ENCODE assay signal across 14 cellular contexts in genomic region chr4:85761803-85762202, GRCh38.
DNase-seq lines count a peak whose midpoint lies in the region; ATAC-seq and TF ChIP-seq lines count a peak whose summit lies in the region.
"Had no signal": no experiment of that assay in that cellular context is flagged by ENCODE, and none has a peak within 500 bp of the region (broad histone marks: within the 10 kb centered on the region; RNA-seq: fewer than 3 reads in every experiment).

No MANE protein-coding gene starts in this region.

- TF ChIP-seq CTCF in coronary artery (IDR thresholded peaks at IDR 0.05) (no peak), sigmoid colon (IDR thresholded peaks at IDR 0.05) (no peak)

- H3K4me1 ChIP-seq in sigmoid colon = peaks cover 0 to 16% (median 11%) of the 10 kb centered on the region in 4 donors

- no peaks in the 10 kb centered on the region for H3K9me3 ChIP-seq in sigmoid colon

- POLR2A ChIA-PET in activated CD4-positive, alpha-beta T cell treated with anti-CD3 and anti-CD28 coated beads for 36 hours (lab: Charles Lee) = no interaction called here

- H3K4me3 ChIP-seq in coronary artery = no peak overlapping the region
- no peak overlapping the region for H3K4me3 ChIP-seq in sigmoid colon
- H3K4me3 ChIP-seq: PC-9 had no signal

- no peaks in the 10 kb centered on the region for H3K36me3 Mint-ChIP-seq in activated naive CD4-positive, alpha-beta T cell treated with anti-CD3 and anti-CD28 coated beads, Interleukin-2, amount 50 U/mL, for 72 hours
- no peaks in the 10 kb centered on the region for H3K36me3 Mint-ChIP-seq in activated CD4-positive, alpha-beta T cell treated with anti-CD3 and anti-CD28 coated beads for 36 hours (ENCODE audit: low read depth)
- H3K36me3 Mint-ChIP-seq: CD4-positive, alpha-beta memory T cell; naive thymus-derived CD8-positive, alpha-beta T cell had no signal

- WGBS in sigmoid colon, 2 donors = 25 to 61% methylated on average over 3 of the region's 3 CpGs

- H3K36me3 ChIP-seq in sigmoid colon = no peaks in the 10 kb centered on the region

- intact Hi-C loops in sigmoid colon (cut with DNase I) = no loop called here
- intact Hi-C loops in activated CD4-positive, alpha-beta T cell treated with anti-CD3 and anti-CD28 coated beads for 36 hours (cut with DNase I, micrococcal nuclease) = no loop called here

- H3K27me3 Mint-ChIP-seq in activated CD4-positive, alpha-beta T cell treated with anti-CD3 and anti-CD28 coated beads for 36 hours = no peaks in the 10 kb centered on the region
- H3K27me3 Mint-ChIP-seq: CD4-positive, alpha-beta memory T cell; naive thymus-derived CD8-positive, alpha-beta T cell had no signal

- DNase-seq in HCEC 1CT = peak; percentile 57
- DNase-seq in coronary artery (ENCODE audit: low spot score) = no peak
- DNase-seq in iris pigment epithelial cell (ENCODE audit: low read depth) = peak; percentile 96
- peak; percentile 69 for DNase-seq in sigmoid colon
- no peak for DNase-seq in activated naive CD4-positive, alpha-beta T cell treated with anti-CD3 and anti-CD28 coated beads, Interleukin-2, amount 50 U/mL, for 72 hours (ENCODE audit: low spot score in 2 of 2)
- DNase-seq in activated CD4-positive, alpha-beta T cell treated with anti-CD3 and anti-CD28 coated beads for 36 hours = no peak
- no peak for DNase-seq in iPS-NIHi7 (ENCODE audit: extremely low spot score)
- no peak for DNase-seq in NK-92 treated with Interleukin-12 subunit alpha and Interleukin-12 subunit beta, amount 100 ng/mL, for 24 hours (lab: John Stamatoyannopoulos, UW)
- DNase-seq: CD4-positive, alpha-beta memory T cell; endodermal cell; naive thymus-derived CD8-positive, alpha-beta T cell; PC-9; stimulated activated CD4-positive, alpha-beta T cell treated with anti-CD3 and anti-CD28 coated beads, Interleukin-1b, Interleukin-23, amount 100 ng/mL, for 48 hours; T1000 had no signal

- peaks cover 6 to 9% of the 10 kb centered on the region in 2 donors for H3K9me3 Mint-ChIP-seq in activated naive CD4-positive, alpha-beta T cell treated with anti-CD3 and anti-CD28 coated beads, Interleukin-2, amount 50 U/mL, for 72 hours
- H3K9me3 Mint-ChIP-seq in activated CD4-positive, alpha-beta T cell treated with anti-CD3 and anti-CD28 coated beads for 36 hours (ENCODE audit: low read depth) = no peaks in the 10 kb centered on the region

- peak overlapping the region; percentile 9 to 68 for H3K27ac ChIP-seq in coronary artery
- H3K27ac ChIP-seq in sigmoid colon = peak overlapping the region in 3 of 4 donors; percentile 7 to 69 (median 38)
- H3K27ac ChIP-seq: PC-9 had no signal

- H3K27me3 ChIP-seq in sigmoid colon = no peaks in the 10 kb centered on the region

- ATAC-seq in activated naive CD4-positive, alpha-beta T cell treated with anti-CD3 and anti-CD28 coated beads, Interleukin-2, amount 50 U/mL, for 72 hours = no peak
- no peak for ATAC-seq in activated CD4-positive, alpha-beta T cell treated with anti-CD3 and anti-CD28 coated beads for 36 hours
- ATAC-seq: naive thymus-derived CD8-positive, alpha-beta T cell had no signal

- no peak overlapping the region for H3K4me3 Mint-ChIP-seq in activated CD4-positive, alpha-beta T cell treated with anti-CD3 and anti-CD28 coated beads for 36 hours
- H3K4me3 Mint-ChIP-seq: CD4-positive, alpha-beta memory T cell; endodermal cell; naive thymus-derived CD8-positive, alpha-beta T cell had no signal

- TF ChIP-seq POLR2A in sigmoid colon (IDR thresholded peaks at IDR 0.05) = no peak

- H3K4me1 Mint-ChIP-seq in activated CD4-positive, alpha-beta T cell treated with anti-CD3 and anti-CD28 coated beads for 36 hours = no peaks in the 10 kb centered on the region
- H3K4me1 Mint-ChIP-seq: CD4-positive, alpha-beta memory T cell; naive thymus-derived CD8-positive, alpha-beta T cell had no signal

- no peak overlapping the region for H3K27ac Mint-ChIP-seq in activated naive CD4-positive, alpha-beta T cell treated with anti-CD3 and anti-CD28 coated beads, Interleukin-2, amount 50 U/mL, for 72 hours
- no peak overlapping the region for H3K27ac Mint-ChIP-seq in activated CD4-positive, alpha-beta T cell treated with anti-CD3 and anti-CD28 coated beads for 36 hours
- H3K27ac Mint-ChIP-seq: CD4-positive, alpha-beta memory T cell; endodermal cell; naive thymus-derived CD8-positive, alpha-beta T cell had no signal

- TF ChIP-seq EP300 in sigmoid colon (IDR thresholded peaks at IDR 0.05) = no peak

- CTCF ChIA-PET in activated CD4-positive, alpha-beta T cell treated with anti-CD3 and anti-CD28 coated beads for 36 hours (lab: Charles Lee) = interaction anchor here (0.5 kb wide), 1 partner anchor 1417 kb away, joined by 3 read pairs; no protein-coding TSS in a partner anchor

Comparison
In these comparisons a context has a peak if more than half of its experiments do, and no peak if none do; other contexts are left out.
1. DNase-seq: peak in HCEC 1CT (single experiment), iris pigment epithelial cell (single experiment) and sigmoid colon (single experiment); none in coronary artery (single experiment), activated naive CD4-positive, alpha-beta T cell treated with anti-CD3 and anti-CD28 coated beads, Interleukin-2, amount 50 U/mL, for 72 hours (0 of 2), activated CD4-positive, alpha-beta T cell treated with anti-CD3 and anti-CD28 coated beads for 36 hours (single experiment), iPS-NIHi7 (single experiment) and NK-92 treated with Interleukin-12 subunit alpha and Interleukin-12 subunit beta, amount 100 ng/mL, for 24 hours (single experiment).